In genomic region chr16:1820096-1820972, GRCh38 we compare ENCODE assay signal across 31 cellular contexts. TPM values are rescaled to one million over a fixed set of nuclear protein-coding genes. Genes with fewer than 3 reads are reported as not detected.
DNase-seq lines count a peak whose midpoint lies in the region; ATAC-seq, FAIRE-seq and TF ChIP-seq lines count a peak whose summit lies in the region.
"Had no signal": no experiment of that assay in that cellular context is flagged by ENCODE, and none has a peak within 500 bp of the region (broad histone marks: within the 10 kb centered on the region; RNA-seq: fewer than 3 reads in every experiment).

No MANE protein-coding gene starts in this region.

- H3K4me2 ChIP-seq in HepG2 (ENCODE audit: low read depth, low read length) = no peak overlapping the region
- H3K4me2 ChIP-seq: KMS-11 had no signal

- TF ChIP-seq POLR2A in HepG2 (IDR thresholded peaks at IDR 0.05; ENCODE audit: insufficient read depth in 1 of 2, low read depth in 2 of 2, low read length in 2 of 2) (no peak), right lobe of liver (IDR thresholded peaks at IDR 0.05) (no peak)

- no peak for TF ChIP-seq CTCF in HepG2 (CRISPR knock-in tag; IDR thresholded peaks at IDR 0.05)
- no peak for TF ChIP-seq CTCF in right lobe of liver (IDR thresholded peaks at IDR 0.05)

- no TSS peak for BruUV-seq in HepG2 (replicated peaks; lab: Mats Ljungman, UMichigan)

- intact Hi-C loops in HepG2 (cut with micrococcal nuclease; ENCODE audit: unreplicated experiment) = no loop called here
- intact Hi-C loops in right lobe of liver (cut with DNase I) = loop anchor here in 1 of 2 donors (5.0 kb wide), 1 partner anchor 43 kb away; no protein-coding TSS in a partner anchor

- in situ Hi-C loops in HepG2 (cut with HindIII; ENCODE audit: extremely low pct_ligation_motif_present, low pct_unique_long_range_greater_than_20kb) = loop anchor here (5.0 kb wide), 1 partner anchor 38 kb away; the partner anchor contains the start of genes NUBP2 and SPSB3

- H4K20me1 ChIP-seq in HepG2 (ENCODE audit: insufficient read depth, low read length) = no peaks in the 10 kb centered on the region; the same call in 1 of the 2 replicates

- POLR2A ChIA-PET in HepG2 (lab: Yijun Ruan, JAX) = no interaction called here

- H3K9me3 ChIP-seq in HepG2 (ENCODE audit: low read length) (no peaks in the 10 kb centered on the region), right lobe of liver (no peaks in the 10 kb centered on the region)
- H3K9me3 ChIP-seq: Peyer's patch, psoas muscle, sigmoid colon, tibial artery had no signal

- H3K36me3 ChIP-seq in HepG2 (replicated peaks in 1 of 2; ENCODE audit: control insufficient read depth in 1 of 2, insufficient read depth in 2 of 2, low read length in 2 of 2) = peaks cover 16 to 43% of the 10 kb centered on the region in 2 experiments; a peak in 4 of 5 replicates
- H3K36me3 ChIP-seq in right lobe of liver = peaks cover 0 to 56% (median 31%) of the 10 kb centered on the region in 4 donors

- TF ChIP-seq RAD21 in HepG2 (CRISPR knock-in tag; IDR thresholded peaks at IDR 0.05) = no peak

- no peak overlapping the region for H3K9ac ChIP-seq in HepG2 (ENCODE audit: insufficient read depth, low read depth, low read length)
- H3K9ac ChIP-seq: KMS-11 had no signal

- 98% methylated on average over 12 of the region's 25 CpGs for WGBS in HepG2 (ENCODE audit: low lambda C conversion rate)
- WGBS in right lobe of liver (ENCODE audit: insufficient coverage, low coverage, low lambda C conversion rate, missing lambda C conversion rate) = 76% methylated on average over 4 of the region's 25 CpGs

- H3K4me3 ChIP-seq in HepG2 (replicated peaks in 1 of 3; ENCODE audit: insufficient read depth in 1 of 3, low read depth in 2 of 3, low read length in 3 of 3) (no peak overlapping the region), right lobe of liver (no peak overlapping the region)
- H3K4me3 ChIP-seq: Peyer's patch, psoas muscle, sigmoid colon, tibial artery had no signal

- H3K4me1 ChIP-seq in HepG2 (ENCODE audit: insufficient read depth, low read length) = peaks cover 20% of the 10 kb centered on the region
- H3K4me1 ChIP-seq in right lobe of liver = peaks cover 0 to 38% (median 18%) of the 10 kb centered on the region in 4 donors

- FAIRE-seq in HepG2 (lab: Jason Lieb, UNC) = no peak
- FAIRE-seq: G401.6, HTR-8/SVneo, islet of Langerhans had no signal

- H2AFZ ChIP-seq in HepG2 (ENCODE audit: low read length) = no peak overlapping the region

- DNase-seq in HepG2 (ENCODE audit: low spot score) (no peak), right lobe of liver (no peak)
- no peak for DNase-seq in NK-92 treated with Interleukin-12 subunit alpha and Interleukin-12 subunit beta, amount 100 ng/mL, for 24 hours (lab: John Stamatoyannopoulos, UW)
- DNase-seq: activated CD4-positive, alpha-beta memory T cell treated with anti-CD3 and anti-CD28 coated beads for 36 hours; activated CD4-positive, alpha-beta T cell treated with anti-CD3 and anti-CD28 coated beads for 1 hour; activated T-cell treated with anti-CD3 and anti-CD28 coated beads, Interleukin-2, amount 50 U/mL, for 72 hours; AML-193; Calu3; CD4-positive, CD25-positive, alpha-beta regulatory T cell; cortex of kidney; DMS79; effector memory CD8-positive, alpha-beta T cell; H9; NCI-H1436; NCI-H2081; occipital lobe; psoas muscle; SHP77 treated with DMSO at 0.1 percent for 48 hours; sigmoid colon; stimulated activated CD4-positive, alpha-beta T cell treated with anti-CD3 and anti-CD28 coated beads, Interleukin-4, amount 100 ng/mL, for 1 hour; T-helper 2 cell; tibial artery had no signal

- H3K27ac ChIP-seq in HepG2 (ENCODE audit: extremely low read length, insufficient read depth, low read length) (no peak overlapping the region), right lobe of liver (no peak overlapping the region)
- H3K27ac ChIP-seq: KMS-11, Peyer's patch, psoas muscle, sigmoid colon, tibial artery had no signal

- peaks cover 14% of the 10 kb centered on the region for H3K79me2 ChIP-seq in HepG2 (ENCODE audit: insufficient read depth, low read length)

- TF ChIP-seq EP300 in HepG2 (IDR thresholded peaks at IDR 0.05; ENCODE audit: low read depth in 2 of 2, low read length in 2 of 2) (no peak), HepG2 (CRISPR knock-in tag; IDR thresholded peaks at IDR 0.05; ENCODE audit: borderline replicate concordance) (no peak)

- ATAC-seq in HepG2 = no peak
- ATAC-seq in right lobe of liver = no peak
- ATAC-seq in GM19397 (IDR thresholded peaks at IDR 0.05; ENCODE audit: unreplicated experiment) = no peak
- ATAC-seq: activated T-cell treated with anti-CD3 and anti-CD28 coated beads, Interleukin-2, amount 50 U/mL, for 72 hours; effector memory CD8-positive, alpha-beta T cell; left lobe of liver; natural killer cell treated with Interleukin-12 subunit alpha and Interleukin-12 subunit beta and Interleukin-15 and Interleukin-18, amount 100 ng/mL, for 72 hours; psoas muscle had no signal

- CTCF ChIA-PET in HepG2 (lab: Yijun Ruan, JAX; ENCODE audit: low intra/inter-chr PET ratio, low total read pairs) = no interaction called here

- H3K27me3 ChIP-seq in HepG2 (ENCODE audit: control insufficient read depth in 1 of 2, insufficient read depth in 2 of 2, low read length in 2 of 2) (no peaks in the 10 kb centered on the region), right lobe of liver (no peaks in the 10 kb centered on the region)
- H3K27me3 ChIP-seq: Peyer's patch, sigmoid colon, tibial artery had no signal

RNA-seq across cellular contexts. Expression of gene HAGH, which starts 6.3 kb away (rescaled TPM):
- total RNA-seq in HepG2 (2016; rRNA removed; fragmentation: Illumina TruSeq; extraction: Trizol) (55.6 and 70.4 TPM in 2 replicates), right lobe of liver (100 to 1,000 TPM in 4 of 6 experiments, 10 to 100 TPM in 2; 77.9 to 161 (median 143) TPM)
- total RNA-seq in HepG2 (2016; cell fraction: cytosol; rRNA removed; fragmentation: Illumina TruSeq; extraction: Trizol; ENCODE audit: low read depth) = 53.2 and 53.5 TPM in 2 replicates
- 55.0 and 68.2 TPM in 2 replicates for total RNA-seq in HepG2 (2016; cell fraction: insoluble cytoplasmic fraction; rRNA removed; fragmentation: Illumina TruSeq; extraction: Trizol)
- 61.0 and 73.1 TPM in 2 replicates for total RNA-seq in HepG2 (2016; cell fraction: membrane; rRNA removed; fragmentation: Illumina TruSeq; extraction: Trizol)
- total RNA-seq in HepG2 (2016; cell fraction: nucleus; rRNA removed; fragmentation: Illumina TruSeq; extraction: Trizol) = 34.7 and 44.2 TPM in 2 replicates
- polyA plus RNA-seq in HepG2 (2011; rRNA removed) = 95.4 and 110 TPM in 2 replicates
- polyA plus RNA-seq in HepG2 (2011; cell fraction: cytosol; rRNA removed) = 119 and 163 TPM in 2 replicates
- polyA plus RNA-seq in HepG2 (2011; cell fraction: nucleus; rRNA removed) = 106 and 108 TPM in 2 replicates
- 60.5 and 77.2 TPM in 2 replicates for polyA plus RNA-seq in HepG2 (2012)
- polyA plus RNA-seq in HepG2 (2016; cell fraction: cytosol; fragmentation: Illumina TruSeq; extraction: Trizol; ENCODE audit: low read depth) = 50.0 and 65.6 TPM in 2 replicates
- polyA plus RNA-seq in HepG2 (2016; cell fraction: insoluble cytoplasmic fraction; fragmentation: Illumina TruSeq; extraction: Trizol; ENCODE audit: low read depth) = 79.6 and 80.3 TPM in 2 replicates
- polyA plus RNA-seq in HepG2 (2016; cell fraction: membrane; fragmentation: Illumina TruSeq; extraction: Trizol; ENCODE audit: low read depth) = 53.0 and 70.2 TPM in 2 replicates
- 90.2 and 92.4 TPM in 2 replicates for polyA plus RNA-seq in HepG2 (2016; cell fraction: nucleus; fragmentation: Illumina TruSeq; extraction: Trizol; ENCODE audit: insufficient read depth, low read depth)
- polyA minus RNA-seq in HepG2 (2011; rRNA and poly(A)+ RNA removed; ENCODE audit: low replicate concordance) = 59.0 and 90.8 TPM in 2 replicates
- 25.4 and 27.3 TPM in 2 replicates for polyA minus RNA-seq in HepG2 (2011; cell fraction: cytosol; rRNA and poly(A)+ RNA removed)
- polyA minus RNA-seq in HepG2 (2011; cell fraction: nucleus; rRNA and poly(A)+ RNA removed) = 28.8 and 29.0 TPM in 2 replicates

RNA-seq across cellular contexts. Expression of gene FAHD1, which starts 6.7 kb away (rescaled TPM):
- 45.3 and 55.1 TPM in 2 replicates for total RNA-seq in HepG2 (2016; rRNA removed; fragmentation: Illumina TruSeq; extraction: Trizol)
- 8.0 and 8.3 TPM in 2 replicates for total RNA-seq in HepG2 (2016; cell fraction: cytosol; rRNA removed; fragmentation: Illumina TruSeq; extraction: Trizol; ENCODE audit: low read depth)
- total RNA-seq in HepG2 (2016; cell fraction: insoluble cytoplasmic fraction; rRNA removed; fragmentation: Illumina TruSeq; extraction: Trizol) = 46.8 and 59.4 TPM in 2 replicates
- 20.5 and 23.1 TPM in 2 replicates for total RNA-seq in HepG2 (2016; cell fraction: membrane; rRNA removed; fragmentation: Illumina TruSeq; extraction: Trizol)
- 18.8 and 24.7 TPM in 2 replicates for total RNA-seq in HepG2 (2016; cell fraction: nucleus; rRNA removed; fragmentation: Illumina TruSeq; extraction: Trizol)
- 39.0 and 45.0 TPM in 2 replicates for polyA plus RNA-seq in HepG2 (2011; rRNA removed)
- 57.1 and 75.7 TPM in 2 replicates for polyA plus RNA-seq in HepG2 (2011; cell fraction: cytosol; rRNA removed)
- polyA plus RNA-seq in HepG2 (2011; cell fraction: nucleus; rRNA removed) = 22.0 and 25.9 TPM in 2 replicates
- polyA plus RNA-seq in HepG2 (2012) = 27.5 and 30.7 TPM in 2 replicates
- polyA plus RNA-seq in HepG2 (2016; cell fraction: cytosol; fragmentation: Illumina TruSeq; extraction: Trizol; ENCODE audit: low read depth) = 7.4 and 8.6 TPM in 2 replicates
- 61.9 and 65.6 TPM in 2 replicates for polyA plus RNA-seq in HepG2 (2016; cell fraction: insoluble cytoplasmic fraction; fragmentation: Illumina TruSeq; extraction: Trizol; ENCODE audit: low read depth)
- polyA plus RNA-seq in HepG2 (2016; cell fraction: membrane; fragmentation: Illumina TruSeq; extraction: Trizol; ENCODE audit: low read depth) = 16.5 and 18.2 TPM in 2 replicates
- polyA plus RNA-seq in HepG2 (2016; cell fraction: nucleus; fragmentation: Illumina TruSeq; extraction: Trizol; ENCODE audit: insufficient read depth, low read depth) = 23.5 and 28.3 TPM in 2 replicates
- polyA minus RNA-seq in HepG2 (2011; rRNA and poly(A)+ RNA removed; ENCODE audit: low replicate concordance) = 39.8 and 128 TPM in 2 replicates
- 38.0 and 43.7 TPM in 2 replicates for polyA minus RNA-seq in HepG2 (2011; cell fraction: cytosol; rRNA and poly(A)+ RNA removed)
- 41.5 and 42.2 TPM in 2 replicates for polyA minus RNA-seq in HepG2 (2011; cell fraction: nucleus; rRNA and poly(A)+ RNA removed)
- 10 to 100 TPM; 25.5 to 96.5 (median 36.0) TPM for total RNA-seq in right lobe of liver

RNA-seq across cellular contexts. Expression of gene IGFALS, which starts 26.8 kb away (rescaled TPM):
- total RNA-seq in HepG2 (2016; rRNA removed; fragmentation: Illumina TruSeq; extraction: Trizol) (0.81 and 2.4 TPM in 2 replicates), right lobe of liver (100 to 1,000 TPM in 1 of 6 experiments, 10 to 100 TPM in 5; 38.7 to 124 (median 85.3) TPM)
- 0.26 and 0.30 TPM in 2 replicates for total RNA-seq in HepG2 (2016; cell fraction: cytosol; rRNA removed; fragmentation: Illumina TruSeq; extraction: Trizol; ENCODE audit: low read depth)
- 1.4 and 2.1 TPM in 2 replicates for total RNA-seq in HepG2 (2016; cell fraction: insoluble cytoplasmic fraction; rRNA removed; fragmentation: Illumina TruSeq; extraction: Trizol)
- 0.79 and 0.87 TPM in 2 replicates for total RNA-seq in HepG2 (2016; cell fraction: membrane; rRNA removed; fragmentation: Illumina TruSeq; extraction: Trizol)
- 2.0 TPM in 2 replicates for total RNA-seq in HepG2 (2016; cell fraction: nucleus; rRNA removed; fragmentation: Illumina TruSeq; extraction: Trizol)
- polyA plus RNA-seq in HepG2 (2011; rRNA removed) = 0.34 and 0.95 TPM in 2 replicates
- polyA plus RNA-seq in HepG2 (2011; cell fraction: cytosol; rRNA removed) = 0.55 and 0.68 TPM in 2 replicates
- 2.1 and 2.3 TPM in 2 replicates for polyA plus RNA-seq in HepG2 (2011; cell fraction: nucleus; rRNA removed)
- 0.31 and 0.49 TPM in 2 replicates for polyA plus RNA-seq in HepG2 (2012)
- 0.14 and 0.37 TPM in 2 replicates for polyA plus RNA-seq in HepG2 (2016; cell fraction: cytosol; fragmentation: Illumina TruSeq; extraction: Trizol; ENCODE audit: low read depth)
- 0.97 and 1.1 TPM in 2 replicates for polyA plus RNA-seq in HepG2 (2016; cell fraction: insoluble cytoplasmic fraction; fragmentation: Illumina TruSeq; extraction: Trizol; ENCODE audit: low read depth)
- polyA plus RNA-seq in HepG2 (2016; cell fraction: membrane; fragmentation: Illumina TruSeq; extraction: Trizol; ENCODE audit: low read depth) = 0.45 and 0.69 TPM in 2 replicates
- 2.3 and 2.7 TPM in 2 replicates for polyA plus RNA-seq in HepG2 (2016; cell fraction: nucleus; fragmentation: Illumina TruSeq; extraction: Trizol; ENCODE audit: insufficient read depth, low read depth)
- polyA minus RNA-seq in HepG2 (2011; rRNA and poly(A)+ RNA removed; ENCODE audit: low replicate concordance) = 1.5 TPM in 1 of 2 replicates, not detected in the other
- polyA minus RNA-seq in HepG2 (2011; cell fraction: cytosol; rRNA and poly(A)+ RNA removed) = 0.59 TPM in 1 of 2 replicates, not detected in the other
- 0.50 and 0.77 TPM in 2 replicates for polyA minus RNA-seq in HepG2 (2011; cell fraction: nucleus; rRNA and poly(A)+ RNA removed)
- total RNA-seq: A673; activated CD4-positive, alpha-beta memory T cell treated with anti-CD3 and anti-CD28 coated beads for 36 hours; Calu3; H9; occipital lobe had no signal

RNA-seq across cellular contexts. Expression of gene NUBP2, which starts 37.6 kb away (rescaled TPM):
- total RNA-seq in HepG2 (2016; rRNA removed; fragmentation: Illumina TruSeq; extraction: Trizol) (43.8 and 61.5 TPM in 2 replicates), right lobe of liver (10 to 100 TPM; 21.1 to 90.3 (median 32.6) TPM)
- total RNA-seq in HepG2 (2016; cell fraction: cytosol; rRNA removed; fragmentation: Illumina TruSeq; extraction: Trizol; ENCODE audit: low read depth) = 45.7 and 50.6 TPM in 2 replicates
- total RNA-seq in HepG2 (2016; cell fraction: insoluble cytoplasmic fraction; rRNA removed; fragmentation: Illumina TruSeq; extraction: Trizol) = 43.0 and 67.3 TPM in 2 replicates
- total RNA-seq in HepG2 (2016; cell fraction: membrane; rRNA removed; fragmentation: Illumina TruSeq; extraction: Trizol) = 59.0 and 63.2 TPM in 2 replicates
- 26.2 and 29.2 TPM in 2 replicates for total RNA-seq in HepG2 (2016; cell fraction: nucleus; rRNA removed; fragmentation: Illumina TruSeq; extraction: Trizol)
- polyA plus RNA-seq in HepG2 (2011; rRNA removed) = 25.7 and 33.5 TPM in 2 replicates
- 26.7 and 51.2 TPM in 2 replicates for polyA plus RNA-seq in HepG2 (2011; cell fraction: cytosol; rRNA removed)
- polyA plus RNA-seq in HepG2 (2011; cell fraction: nucleus; rRNA removed) = 80.7 and 89.5 TPM in 2 replicates
- polyA plus RNA-seq in HepG2 (2012) = 19.8 and 31.7 TPM in 2 replicates
- polyA plus RNA-seq in HepG2 (2016; cell fraction: cytosol; fragmentation: Illumina TruSeq; extraction: Trizol; ENCODE audit: low read depth) = 46.9 and 52.9 TPM in 2 replicates
- polyA plus RNA-seq in HepG2 (2016; cell fraction: insoluble cytoplasmic fraction; fragmentation: Illumina TruSeq; extraction: Trizol; ENCODE audit: low read depth) = 40.4 and 46.6 TPM in 2 replicates
- polyA plus RNA-seq in HepG2 (2016; cell fraction: membrane; fragmentation: Illumina TruSeq; extraction: Trizol; ENCODE audit: low read depth) = 47.2 and 53.9 TPM in 2 replicates
- 63.4 and 63.9 TPM in 2 replicates for polyA plus RNA-seq in HepG2 (2016; cell fraction: nucleus; fragmentation: Illumina TruSeq; extraction: Trizol; ENCODE audit: insufficient read depth, low read depth)
- polyA minus RNA-seq in HepG2 (2011; rRNA and poly(A)+ RNA removed; ENCODE audit: low replicate concordance) = 21.1 and 26.9 TPM in 2 replicates
- 14.3 and 16.7 TPM in 2 replicates for polyA minus RNA-seq in HepG2 (2011; cell fraction: cytosol; rRNA and poly(A)+ RNA removed)
- polyA minus RNA-seq in HepG2 (2011; cell fraction: nucleus; rRNA and poly(A)+ RNA removed) = 12.1 and 14.0 TPM in 2 replicates

RNA-seq across cellular contexts. Expression of gene SPSB3, which starts 38.0 kb away (rescaled TPM):
- total RNA-seq in HepG2 (2016; rRNA removed; fragmentation: Illumina TruSeq; extraction: Trizol) (8.2 and 13.2 TPM in 2 replicates), right lobe of liver (10 to 100 TPM; 18.6 to 42.5 (median 34.5) TPM)
- total RNA-seq in HepG2 (2016; cell fraction: cytosol; rRNA removed; fragmentation: Illumina TruSeq; extraction: Trizol; ENCODE audit: low read depth) = 8.6 and 9.9 TPM in 2 replicates
- total RNA-seq in HepG2 (2016; cell fraction: insoluble cytoplasmic fraction; rRNA removed; fragmentation: Illumina TruSeq; extraction: Trizol) = 6.5 and 13.8 TPM in 2 replicates
- total RNA-seq in HepG2 (2016; cell fraction: membrane; rRNA removed; fragmentation: Illumina TruSeq; extraction: Trizol) = 9.4 and 12.7 TPM in 2 replicates
- 14.1 and 16.2 TPM in 2 replicates for total RNA-seq in HepG2 (2016; cell fraction: nucleus; rRNA removed; fragmentation: Illumina TruSeq; extraction: Trizol)
- polyA plus RNA-seq in HepG2 (2011; rRNA removed) = 21.9 and 26.7 TPM in 2 replicates
- 15.4 and 25.3 TPM in 2 replicates for polyA plus RNA-seq in HepG2 (2011; cell fraction: cytosol; rRNA removed)
- 142 and 184 TPM in 2 replicates for polyA plus RNA-seq in HepG2 (2011; cell fraction: nucleus; rRNA removed)
- 12.3 and 24.9 TPM in 2 replicates for polyA plus RNA-seq in HepG2 (2012)
- polyA plus RNA-seq in HepG2 (2016; cell fraction: cytosol; fragmentation: Illumina TruSeq; extraction: Trizol; ENCODE audit: low read depth) = 6.4 and 7.5 TPM in 2 replicates
- polyA plus RNA-seq in HepG2 (2016; cell fraction: insoluble cytoplasmic fraction; fragmentation: Illumina TruSeq; extraction: Trizol; ENCODE audit: low read depth) = 7.6 and 8.0 TPM in 2 replicates
- polyA plus RNA-seq in HepG2 (2016; cell fraction: membrane; fragmentation: Illumina TruSeq; extraction: Trizol; ENCODE audit: low read depth) = 6.8 and 7.3 TPM in 2 replicates
- 29.9 and 32.1 TPM in 2 replicates for polyA plus RNA-seq in HepG2 (2016; cell fraction: nucleus; fragmentation: Illumina TruSeq; extraction: Trizol; ENCODE audit: insufficient read depth, low read depth)
- polyA minus RNA-seq in HepG2 (2011; rRNA and poly(A)+ RNA removed; ENCODE audit: low replicate concordance) = 15.4 and 19.4 TPM in 2 replicates
- 4.5 and 8.0 TPM in 2 replicates for polyA minus RNA-seq in HepG2 (2011; cell fraction: cytosol; rRNA and poly(A)+ RNA removed)
- polyA minus RNA-seq in HepG2 (2011; cell fraction: nucleus; rRNA and poly(A)+ RNA removed) = 12.4 and 13.7 TPM in 2 replicates

Comparison
In these comparisons a context has a peak if more than half of its experiments do, and no peak if none do; other contexts are left out.
1. RNA of gene IGFALS, which starts 26.8 kb away (total RNA-seq): 38.7 to 124 TPM in right lobe of liver; 0.26 to 2.4 TPM in HepG2; every median in the first group is over 10 times any median in the second.